8 cellular contexts compared by ENCODE assay signal in genomic region chr6:145964948-145965366, GRCh38. TPM values are rescaled to one million over a fixed set of nuclear protein-coding genes. Genes with fewer than 3 reads are reported as not detected.
DNase-seq lines count a peak whose midpoint lies in the region; ATAC-seq and TF ChIP-seq lines count a peak whose summit lies in the region.

No MANE protein-coding gene starts in this region.

- H3K27ac Mint-ChIP-seq in CD14-positive monocyte (peak overlapping the region; percentile 88 to 96 (median 92)), mesothelial cell of epicardium (peak overlapping the region; percentile 97)

- H3K4me3 Mint-ChIP-seq in CD14-positive monocyte (peak overlapping the region; percentile 90 to 96), mesothelial cell of epicardium (peak overlapping the region; percentile 99)

- no peaks in the 10 kb centered on the region for H3K27me3 ChIP-seq in breast epithelium

- H3K36me3 Mint-ChIP-seq in CD14-positive monocyte (peaks cover 2% of the 10 kb centered on the region in 2 donors), mesothelial cell of epicardium (no peaks in the 10 kb centered on the region)

- H3K27me3 Mint-ChIP-seq in CD14-positive monocyte (ENCODE audit: low read depth in 3 of 3) (peaks cover 0 to 6% (median 3%) of the 10 kb centered on the region in 3 donors), mesothelial cell of epicardium (ENCODE audit: low read depth) (peaks cover 12% of the 10 kb centered on the region)

- no peaks in the 10 kb centered on the region for H3K9me3 ChIP-seq in breast epithelium

- no peak for TF ChIP-seq POLR2A in breast epithelium (IDR thresholded peaks at IDR 0.05)

- peak overlapping the region; percentile 80 to 95 for H3K27ac ChIP-seq in breast epithelium

- no peak for ATAC-seq in GM19328 (IDR thresholded peaks at IDR 0.05; ENCODE audit: unreplicated experiment)
- ATAC-seq in HG03196 (IDR thresholded peaks at IDR 0.05; ENCODE audit: unreplicated experiment) = no peak
- no peak for ATAC-seq in omental fat pad (ENCODE audit: low FRiP score)

- DNase-seq in CD14-positive monocyte (ENCODE audit: low spot score) = no peak
- peak; percentile 18 for DNase-seq in KBM-7
- DNase-seq in breast epithelium (ENCODE audit: low spot score in 2 of 2) = no peak
- no peak for DNase-seq in mesothelial cell of epicardium (ENCODE audit: low spot score in 2 of 2, unreplicated experiment in 2 of 2)
- DNase-seq in omental fat pad (ENCODE audit: low spot score) = no peak
- no peak for DNase-seq in NCI-H2029 (lab: John Stamatoyannopoulos, UW)

- no peaks in the 10 kb centered on the region for H3K36me3 ChIP-seq in breast epithelium

- in situ Hi-C loops in KBM-7 (cut with MboI; ENCODE audit: low pct_unique_long_range_greater_than_20kb, low sequenced_read_pairs) = no loop called here

- peaks cover 37% of the 10 kb centered on the region for H3K4me1 Mint-ChIP-seq in CD14-positive monocyte
- H3K4me1 Mint-ChIP-seq in mesothelial cell of epicardium = peaks cover 27% of the 10 kb centered on the region

- intact Hi-C loops in CD14-positive monocyte (cut with micrococcal nuclease) = loop anchor here in 1 of 2 donors (10.0 kb wide), 1 partner anchor 580 kb away; the partner anchor contains the start of gene RAB32
- intact Hi-C loops in breast epithelium (cut with DNase I; ENCODE audit: low total_unique reads) = loop anchor here (5.0 kb wide), 1 partner anchor 163 kb away; no protein-coding TSS in a partner anchor

- peak overlapping the region; percentile 75 to 98 (median 77) for H3K4me3 ChIP-seq in breast epithelium

- H3K4me1 ChIP-seq in breast epithelium = peaks cover 0 to 4% of the 10 kb centered on the region in 2 donors

- no peak for TF ChIP-seq CTCF in CD14-positive monocyte (IDR thresholded peaks at IDR 0.05)
- TF ChIP-seq CTCF in breast epithelium (IDR thresholded peaks at IDR 0.05) = no peak
- no peak for TF ChIP-seq CTCF in mesothelial cell of epicardium (IDR thresholded peaks at IDR 0.05; ENCODE audit: unreplicated experiment)
- TF ChIP-seq CTCF in omental fat pad (IDR thresholded peaks at IDR 0.05) = no peak

- peaks cover 0 to 1% (median 0%) of the 10 kb centered on the region in 7 donors for H3K9me3 Mint-ChIP-seq in CD14-positive monocyte
- H3K9me3 Mint-ChIP-seq in mesothelial cell of epicardium = no peaks in the 10 kb centered on the region

RNA-seq across cellular contexts. Expression of gene SHPRH, which starts 0.8 kb away (rescaled TPM):
- polyA plus RNA-seq in CD14-positive monocyte = 1 to 10 TPM; 1.8 to 3.6 TPM
- total RNA-seq in breast epithelium (10 to 100 TPM; 30.6 to 78.9 (median 62.3) TPM), mesothelial cell of epicardium (25.1 to 27.0 TPM (median 25.3 TPM) in 3 replicates), omental fat pad (10 to 100 TPM; 19.6 to 42.9 (median 26.5) TPM)
